Comparison of ENCODE assay signal across 22 cellular contexts in genomic region chr11:2916892-2917645, GRCh38. TPM values are rescaled to one million over a fixed set of nuclear protein-coding genes. Genes with fewer than 3 reads are reported as not detected.
DNase-seq lines count a peak whose midpoint lies in the region; ATAC-seq and TF ChIP-seq lines count a peak whose summit lies in the region.
"Had no signal": no experiment of that assay in that cellular context is flagged by ENCODE, and none has a peak within 500 bp of the region (broad histone marks: within the 10 kb centered on the region; RNA-seq: fewer than 3 reads in every experiment).

No MANE protein-coding gene starts in this region.

- POLR2A ChIA-PET in RWPE1 (lab: Yijun Ruan, JAX; ENCODE audit: low non-redundant PET), result no interaction called here

- peak overlapping the region; percentile 20 for H4K8ac ChIP-seq in mesenchymal stem cell (ENCODE audit: low read length)

- no peaks in the 10 kb centered on the region for H4K20me1 ChIP-seq in BLaER1

- H2BK120ac ChIP-seq in mesenchymal stem cell (ENCODE audit: low read depth, low read length), result no peak overlapping the region

- H3K4me2 ChIP-seq in BLaER1 (peak overlapping the region; percentile 98), mesenchymal stem cell (ENCODE audit: low read length, poor library complexity, severe bottlenecking) (no peak overlapping the region)
- H3K4me2 ChIP-seq: A549 had no signal

- no peak overlapping the region for H2BK5ac ChIP-seq in mesenchymal stem cell (ENCODE audit: low read depth, low read length, poor library complexity, severe bottlenecking)

- H3K23ac ChIP-seq in mesenchymal stem cell (ENCODE audit: low read length in 2 of 2), result no peak overlapping the region

- no peak overlapping the region for H2BK12ac ChIP-seq in mesenchymal stem cell (ENCODE audit: low read length in 2 of 2)

- TF ChIP-seq CTCF in right atrium auricular region (IDR thresholded peaks at IDR 0.05), result no peak
- no peak for TF ChIP-seq CTCF in RWPE1 (conservative IDR thresholded peaks at IDR 0.05; ENCODE audit: low read depth)
- TF ChIP-seq CTCF in upper lobe of right lung (IDR thresholded peaks at IDR 0.05), result no peak

- 94% methylated on average over 16 of the region's 16 CpGs for WGBS in mesenchymal stem cell

- no peak overlapping the region for H3K14ac ChIP-seq in mesenchymal stem cell (ENCODE audit: low read length in 2 of 2)

- DNase-seq in Right ventricle myocardium inferior (ENCODE audit: missing footprints) (peak; percentile 30), right atrium auricular region (ENCODE audit: low spot score) (no peak), RWPE1 (ENCODE audit: low spot score) (no peak), mesenchymal stem cell (no peak), amniotic stem cell (lab: John Stamatoyannopoulos, UW) (no peak), NCI-H1105 treated with DMSO at 0.1 percent for 48 hours (lab: John Stamatoyannopoulos, UW) (no peak), upper lobe of right lung (no peak)
- DNase-seq: AML-193; CD4-positive, CD25-positive, alpha-beta regulatory T cell; CD8-positive, alpha-beta memory T cell; COR-L47; DMS 273 treated with DMSO at 0.1 percent for 48 hours; DMS53; DND-41; EL; HCEC 1CT; IMR-90 had no signal

- H2AK5ac ChIP-seq in mesenchymal stem cell (ENCODE audit: low read length, severe bottlenecking), result no peak overlapping the region

- H2AFZ ChIP-seq in mesenchymal stem cell (ENCODE audit: low read depth, low read length), result no peak overlapping the region

- H3K4me1 ChIP-seq in right atrium auricular region (peaks cover 0 to 43% of the 10 kb centered on the region in 2 donors), BLaER1 (peaks cover 100% of the 10 kb centered on the region), mesenchymal stem cell (ENCODE audit: control insufficient read depth, insufficient read depth, low read depth, low read length) (peaks cover 29% of the 10 kb centered on the region), upper lobe of right lung (peaks cover 4% of the 10 kb centered on the region)

- H3K9ac ChIP-seq in BLaER1 (peak overlapping the region; percentile 40; the same call in 1 of the 2 replicates), mesenchymal stem cell (ENCODE audit: low read length) (no peak overlapping the region)

- peak overlapping the region; percentile 12 for H4K91ac ChIP-seq in mesenchymal stem cell (ENCODE audit: low read length)

- no peak overlapping the region for H3K18ac ChIP-seq in mesenchymal stem cell (ENCODE audit: low read depth in 1 of 2, low read length in 2 of 2)

- H3K27me3 ChIP-seq in right atrium auricular region (no peaks in the 10 kb centered on the region), BLaER1 (no peaks in the 10 kb centered on the region), mesenchymal stem cell (ENCODE audit: control insufficient read depth in 1 of 2, insufficient read depth in 1 of 2, low read length in 2 of 2) (no peaks in the 10 kb centered on the region), upper lobe of right lung (no peaks in the 10 kb centered on the region)

- intact Hi-C loops in Right ventricle myocardium inferior (cut with DNase I), result no loop called here
- intact Hi-C loops in upper lobe of right lung (cut with DNase I), result no loop called here

- no peaks in the 10 kb centered on the region for H3K79me1 ChIP-seq in mesenchymal stem cell (replicated peaks; ENCODE audit: low read length, poor library complexity, severe bottlenecking)

- H3K4ac ChIP-seq in mesenchymal stem cell (ENCODE audit: low read depth in 1 of 2, low read length in 2 of 2), result no peak overlapping the region

- H3K36me3 ChIP-seq in right atrium auricular region (no peaks in the 10 kb centered on the region), BLaER1 (no peaks in the 10 kb centered on the region), mesenchymal stem cell (ENCODE audit: control insufficient read depth in 1 of 2, insufficient read depth in 2 of 2, low read depth in 1 of 2, low read length in 2 of 2) (peaks cover 0 to 15% of the 10 kb centered on the region in 2 experiments), upper lobe of right lung (no peaks in the 10 kb centered on the region)

- H2BK15ac ChIP-seq in mesenchymal stem cell (ENCODE audit: low read depth, poor library complexity, severe bottlenecking), result no peak overlapping the region

- CTCF ChIA-PET in RWPE1 (lab: Yijun Ruan, JAX), result no interaction called here

- H3K9me3 ChIP-seq in right atrium auricular region (no peaks in the 10 kb centered on the region), BLaER1 (no peaks in the 10 kb centered on the region), mesenchymal stem cell (ENCODE audit: control insufficient read depth, low read length) (no peaks in the 10 kb centered on the region), upper lobe of right lung (no peaks in the 10 kb centered on the region)
- H3K9me3 ChIP-seq: A549 had no signal

- ATAC-seq in Right ventricle myocardium inferior (no peak), upper lobe of right lung (no peak)
- ATAC-seq: A549, GM12878 had no signal

- peak overlapping the region in 1 of 2 donors; percentile 86 for H3K27ac ChIP-seq in right atrium auricular region
- H3K27ac ChIP-seq in BLaER1, result peak overlapping the region; percentile 93
- H3K27ac ChIP-seq in RWPE1, result 0 out of 2 replicates have a peak overlapping the region, but pooled peaks have one; percentile 7
- H3K27ac ChIP-seq in mesenchymal stem cell (ENCODE audit: low read length, poor library complexity, severe bottlenecking), result no peak overlapping the region
- no peak overlapping the region for H3K27ac ChIP-seq in upper lobe of right lung
- H3K27ac ChIP-seq: 22Rv1, A549, HL-60 had no signal

- no peak overlapping the region for H3K4me3 ChIP-seq in right atrium auricular region
- no peak overlapping the region for H3K4me3 ChIP-seq in BLaER1
- no peak overlapping the region for H3K4me3 ChIP-seq in mesenchymal stem cell (ENCODE audit: insufficient read depth in 1 of 2, low read depth in 1 of 2, low read length in 2 of 2)
- H3K4me3 ChIP-seq in upper lobe of right lung, result no peak overlapping the region
- H3K4me3 ChIP-seq: A549, GM12878 had no signal

RNA-seq across cellular contexts. Expression of gene PHLDA2, which starts 12.2 kb away (rescaled TPM):
- 0.65 TPM for total RNA-seq in Right ventricle myocardium inferior
- total RNA-seq in right atrium auricular region, result 1 to 10 TPM; 1.8 to 2.6 TPM
- polyA plus RNA-seq in mesenchymal stem cell (2013, experiment 1 of 2), result 272 TPM
- polyA plus RNA-seq in mesenchymal stem cell (2013, experiment 2 of 2), result 276 TPM
- 15.5 TPM for total RNA-seq in upper lobe of right lung

RNA-seq across cellular contexts. Expression of gene CDKN1C, which starts 31.5 kb away (rescaled TPM):
- total RNA-seq in Right ventricle myocardium inferior (40.0 TPM), right atrium auricular region (10 to 100 TPM; 17.2 to 28.7 TPM), upper lobe of right lung (42.1 TPM)
- polyA plus RNA-seq in mesenchymal stem cell (2013, experiment 1 of 2), result 29.4 TPM
- polyA plus RNA-seq in mesenchymal stem cell (2013, experiment 2 of 2), result 31.0 TPM

Comparison
In these comparisons a context has a peak if more than half of its experiments do, and no peak if none do; other contexts are left out.
1. H3K27ac ChIP-seq: peak in BLaER1 (single experiment) and RWPE1 (single experiment); none in mesenchymal stem cell (single experiment) and upper lobe of right lung (single experiment).